11 cellular contexts compared by ENCODE assay signal in genomic region chr13:113855012-113855921, GRCh38. TPM values are rescaled to one million over a fixed set of nuclear protein-coding genes. Genes with fewer than 3 reads are reported as not detected.
DNase-seq lines count a peak whose midpoint lies in the region; ATAC-seq and TF ChIP-seq lines count a peak whose summit lies in the region.
"Had no signal": no experiment of that assay in that cellular context is flagged by ENCODE, and none has a peak within 500 bp of the region (broad histone marks: within the 10 kb centered on the region; RNA-seq: fewer than 3 reads in every experiment).

No MANE protein-coding gene starts in this region.

- H3K14ac ChIP-seq in H9 (ENCODE audit: insufficient read depth, low read length), result no peak overlapping the region

- H2AFZ ChIP-seq in H9 (ENCODE audit: low read length), result no peak overlapping the region
- H2AFZ ChIP-seq: parathyroid adenoma had no signal

- no CpG with 5 or more reads among the region's 33 CpGs for WGBS in H9 (ENCODE audit: extremely low coverage, insufficient read length, low lambda C conversion rate)
- 69% methylated on average over 33 of the region's 33 CpGs for WGBS in right cardiac atrium

- H2BK15ac ChIP-seq in H9 (ENCODE audit: low read depth, low read length), result no peak overlapping the region

- no peak overlapping the region for H2BK12ac ChIP-seq in H9 (ENCODE audit: insufficient read length, low read depth, low read length)

- TF ChIP-seq CTCF in H9 (conservative IDR thresholded peaks at IDR 0.05), result no peak

- H3K4me2 ChIP-seq in H9 (ENCODE audit: insufficient read depth, insufficient read length, low read length), result no peak overlapping the region

- H3K36me3 Mint-ChIP-seq in H9 (ENCODE audit: insufficient read depth in 1 of 3, low read depth in 3 of 3), result peaks cover 1 to 12% (median 10%) of the 10 kb centered on the region in 3 experiments; a peak in 5 of 7 replicates
- H3K36me3 Mint-ChIP-seq: immature natural killer cell had no signal

- H3K79me1 ChIP-seq in H9 (ENCODE audit: insufficient read depth, low read depth, low read length, poor library complexity, severe bottlenecking), result no peaks in the 10 kb centered on the region

- no peak overlapping the region for H4K8ac ChIP-seq in H9 (replicated peaks; ENCODE audit: insufficient read length, low read depth, low read length)

- H3K23ac ChIP-seq in H9 (ENCODE audit: insufficient read length, low read depth, low read length), result no peak overlapping the region

- H4K5ac ChIP-seq in H9 (ENCODE audit: insufficient read length, low read depth, low read length), result no peak overlapping the region

- H3K4me3 ChIP-seq in right cardiac atrium (ENCODE audit: low read length) (no peak overlapping the region), skeletal muscle tissue (ENCODE audit: low read length in 3 of 3) (peak overlapping the region; percentile 18 to 45 (median 41))

- H3K56ac ChIP-seq in H9 (ENCODE audit: insufficient read length, low read depth, low read length), result no peak overlapping the region

- H3K27ac ChIP-seq in H9 (ENCODE audit: insufficient read length, low read depth, low read length) (no peak overlapping the region), right cardiac atrium (ENCODE audit: low read length) (peak overlapping the region; percentile 19), skeletal muscle tissue (ENCODE audit: low read depth, low read length) (peak overlapping the region; percentile 69)
- H3K27ac ChIP-seq: parathyroid adenoma had no signal

- no peak overlapping the region for H2BK120ac ChIP-seq in H9 (ENCODE audit: low read depth, low read length, poor library complexity, severe bottlenecking)

- no peak overlapping the region for H4K91ac ChIP-seq in H9 (ENCODE audit: insufficient read length, low read depth, low read length)

- no peak overlapping the region for H3K9ac ChIP-seq in H9 (ENCODE audit: extremely low read depth, insufficient read length, low read length)
- peak overlapping the region in 2 of 3 donors; percentile 15 to 69 for H3K9ac ChIP-seq in skeletal muscle tissue (ENCODE audit: low read depth in 1 of 3, low read length in 3 of 3)
- H3K9ac ChIP-seq: parathyroid adenoma had no signal

- no peaks in the 10 kb centered on the region; the same call in 1 of the 2 replicates for H3K27me3 Mint-ChIP-seq in H9 (ENCODE audit: low read depth)

- peak overlapping the region in 1 of 3 experiments; percentile 47; a peak in 1 of 7 replicates for H3K27ac Mint-ChIP-seq in H9

- intact Hi-C loops in right cardiac atrium (cut with DNase I), result no loop called here

- DNase-seq in H9 (peak; percentile 16), right cardiac atrium (peak in 2 of 3 donors; percentile 33 to 74)
- peak; percentile 8 for DNase-seq in activated CD8-positive, alpha-beta memory T cell treated with anti-CD3 and anti-CD28 coated beads, Interleukin-2, amount 50 U/mL, for 4 hours
- no peak for DNase-seq in stimulated activated CD4-positive, alpha-beta T cell treated with anti-CD3 and anti-CD28 coated beads, Interleukin-1b, Interleukin-23, amount 100 ng/mL, for 48 hours
- DNase-seq: activated CD4-positive, CD25-positive, alpha-beta regulatory T cell; immature natural killer cell; KG1 had no signal

- ATAC-seq in right cardiac atrium, result peak; percentile 42
- no peak for ATAC-seq in HG03354 (IDR thresholded peaks at IDR 0.05; ENCODE audit: poor library complexity, severe bottlenecking, unreplicated experiment)
- ATAC-seq in HG02852 (IDR thresholded peaks at IDR 0.05; ENCODE audit: unreplicated experiment), result no peak

- H3K79me2 ChIP-seq in H9 (ENCODE audit: insufficient read depth, low read length), result no peaks in the 10 kb centered on the region; the same call in 1 of the 2 replicates

- peaks cover 5 to 21% (median 7%) of the 10 kb centered on the region in 3 donors for H3K36me3 ChIP-seq in skeletal muscle tissue (ENCODE audit: control insufficient read depth in 3 of 3, insufficient read depth in 3 of 3, low read length in 3 of 3)

- no peaks in the 10 kb centered on the region for H3K23me2 ChIP-seq in H9 (ENCODE audit: insufficient read length, low read depth, low read length, poor library complexity, severe bottlenecking)

- no peaks in the 10 kb centered on the region; a peak in 1 of 5 replicates for H3K9me3 Mint-ChIP-seq in H9

- no peaks in the 10 kb centered on the region for H3K9me3 ChIP-seq in H9 (ENCODE audit: control insufficient read depth, low read depth, low read length)
- no peaks in the 10 kb centered on the region for H3K9me3 ChIP-seq in right cardiac atrium (ENCODE audit: control insufficient read depth, low read length)
- no peaks in the 10 kb centered on the region for H3K9me3 ChIP-seq in skeletal muscle tissue (ENCODE audit: control insufficient read depth in 3 of 3, low read length in 3 of 3)

- no peak overlapping the region for H2BK5ac ChIP-seq in H9 (ENCODE audit: insufficient read length, low read length)

- no peak overlapping the region for H3K4me3 Mint-ChIP-seq in H9

- H3K4me1 Mint-ChIP-seq in H9, result peaks cover 32 to 48% of the 10 kb centered on the region in 2 experiments

- H2AK5ac ChIP-seq in H9 (ENCODE audit: insufficient read length, low read length), result no peak overlapping the region

- H3T11ph ChIP-seq in H9 (ENCODE audit: low read length), result no peak overlapping the region

- H3K27me3 ChIP-seq in H9 (ENCODE audit: insufficient read depth, low read length) (no peaks in the 10 kb centered on the region), right cardiac atrium (ENCODE audit: control insufficient read depth, insufficient read depth) (no peaks in the 10 kb centered on the region), skeletal muscle tissue (ENCODE audit: control insufficient read depth in 3 of 3, insufficient read depth in 3 of 3, low read length in 3 of 3) (no peaks in the 10 kb centered on the region)

- H3K4ac ChIP-seq in H9 (ENCODE audit: low read depth, low read length), result no peak overlapping the region

- peaks cover 2% of the 10 kb centered on the region for H4K20me1 ChIP-seq in H9 (ENCODE audit: control insufficient read depth, insufficient read depth, insufficient read length)

- H2BK20ac ChIP-seq in H9 (ENCODE audit: low read depth, low read length, poor library complexity, severe bottlenecking), result no peak overlapping the region

- peaks cover 7% of the 10 kb centered on the region; the same call in 1 of the 2 replicates for H3K4me1 ChIP-seq in H9 (ENCODE audit: insufficient read depth, low read length)
- peaks cover 25% of the 10 kb centered on the region for H3K4me1 ChIP-seq in right cardiac atrium (ENCODE audit: control insufficient read depth, insufficient read depth, low read length)
- peaks cover 47 to 77% (median 50%) of the 10 kb centered on the region in 3 donors for H3K4me1 ChIP-seq in skeletal muscle tissue (ENCODE audit: control insufficient read depth in 3 of 3, insufficient read depth in 3 of 3, low read length in 3 of 3)
- H3K4me1 ChIP-seq: parathyroid adenoma had no signal

- no peak overlapping the region for H3K18ac ChIP-seq in H9 (ENCODE audit: insufficient read length, low read depth, low read length)

RNA-seq across cellular contexts. Expression of gene GAS6, which starts 8.6 kb away (rescaled TPM):
- total RNA-seq in H9 (2021) (19.5 and 20.5 TPM in 2 replicates), right cardiac atrium (100 to 1,000 TPM; 197 to 213 (median 202) TPM), skeletal muscle tissue (25.1 TPM)
- polyA plus RNA-seq in right cardiac atrium, result 273 TPM

Comparison
In these comparisons a context has a peak if more than half of its experiments do, and no peak if none do; other contexts are left out.
1. ATAC-seq: peak in right cardiac atrium (2 of 2); none in HG03354 (single experiment) and HG02852 (single experiment).